In genomic region chr12:19450362-19450761, GRCh38 we compare ENCODE assay signal across 3 cellular contexts.
A peak's percentile ranks its signal among the peaks of the same experiment; 100 is the strongest.
TF ChIP-seq lines count a peak whose summit lies in the region.

No MANE protein-coding gene starts in this region.

TF ChIP-seq in SK-N-SH, 30 proteins besides CTCF, POLR2A, EP300 and RAD21:
- TF ChIP-seq RFX5 (IDR thresholded peaks at IDR 0.05; ENCODE audit: low read length) (no peak), FOSL2 (IDR thresholded peaks at IDR 0.05; ENCODE audit: borderline replicate concordance, low read depth) (peak; percentile 17; the same call in 1 of the 2 replicates), EZH2phosphoT487 (IDR thresholded peaks at IDR 0.05; ENCODE audit: borderline replicate concordance, low read depth) (no peak), GATA2 (CRISPR knock-in tag; IDR thresholded peaks at IDR 0.05) (no peak), USF1 (IDR thresholded peaks at IDR 0.05; ENCODE audit: borderline replicate concordance, low read depth) (no peak), NFIC (IDR thresholded peaks at IDR 0.05; ENCODE audit: borderline replicate concordance) (no peak)
- TF ChIP-seq, protein P1, sequence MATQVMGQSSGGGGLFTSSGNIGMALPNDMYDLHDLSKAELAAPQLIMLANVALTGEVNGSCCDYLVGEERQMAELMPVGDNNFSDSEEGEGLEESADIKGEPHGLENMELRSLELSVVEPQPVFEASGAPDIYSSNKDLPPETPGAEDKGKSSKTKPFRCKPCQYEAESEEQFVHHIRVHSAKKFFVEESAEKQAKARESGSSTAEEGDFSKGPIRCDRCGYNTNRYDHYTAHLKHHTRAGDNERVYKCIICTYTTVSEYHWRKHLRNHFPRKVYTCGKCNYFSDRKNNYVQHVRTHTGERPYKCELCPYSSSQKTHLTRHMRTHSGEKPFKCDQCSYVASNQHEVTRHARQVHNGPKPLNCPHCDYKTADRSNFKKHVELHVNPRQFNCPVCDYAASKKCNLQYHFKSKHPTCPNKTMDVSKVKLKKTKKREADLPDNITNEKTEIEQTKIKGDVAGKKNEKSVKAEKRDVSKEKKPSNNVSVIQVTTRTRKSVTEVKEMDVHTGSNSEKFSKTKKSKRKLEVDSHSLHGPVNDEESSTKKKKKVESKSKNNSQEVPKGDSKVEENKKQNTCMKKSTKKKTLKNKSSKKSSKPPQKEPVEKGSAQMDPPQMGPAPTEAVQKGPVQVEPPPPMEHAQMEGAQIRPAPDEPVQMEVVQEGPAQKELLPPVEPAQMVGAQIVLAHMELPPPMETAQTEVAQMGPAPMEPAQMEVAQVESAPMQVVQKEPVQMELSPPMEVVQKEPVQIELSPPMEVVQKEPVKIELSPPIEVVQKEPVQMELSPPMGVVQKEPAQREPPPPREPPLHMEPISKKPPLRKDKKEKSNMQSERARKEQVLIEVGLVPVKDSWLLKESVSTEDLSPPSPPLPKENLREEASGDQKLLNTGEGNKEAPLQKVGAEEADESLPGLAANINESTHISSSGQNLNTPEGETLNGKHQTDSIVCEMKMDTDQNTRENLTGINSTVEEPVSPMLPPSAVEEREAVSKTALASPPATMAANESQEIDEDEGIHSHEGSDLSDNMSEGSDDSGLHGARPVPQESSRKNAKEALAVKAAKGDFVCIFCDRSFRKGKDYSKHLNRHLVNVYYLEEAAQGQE (IDR thresholded peaks at IDR 0.05; ENCODE audit: low read depth, low read length), result no peak

TF ChIP-seq in SK-N-SH treated with all-trans-retinoic acid at 6 μM for 48 hours, 23 proteins besides CTCF, POLR2A, EP300 and RAD21:
- TF ChIP-seq PPARA (CRISPR knock-in tag; IDR thresholded peaks at IDR 0.05; ENCODE audit: borderline replicate concordance), result no peak
- TF ChIP-seq ZNF70 (CRISPR knock-in tag; IDR thresholded peaks at IDR 0.05), result no peak
- TF ChIP-seq SNAI2 (CRISPR knock-in tag; IDR thresholded peaks at IDR 0.05), result no peak
- no peak for TF ChIP-seq ZC3H10 (CRISPR knock-in tag; IDR thresholded peaks at IDR 0.05)
- TF ChIP-seq ZFP30 (CRISPR knock-in tag; IDR thresholded peaks at IDR 0.05), result no peak
- no peak for TF ChIP-seq POU6F1 (CRISPR knock-in tag; IDR thresholded peaks at IDR 0.05; ENCODE audit: borderline replicate concordance, low read depth)
- TF ChIP-seq, protein P2, sequence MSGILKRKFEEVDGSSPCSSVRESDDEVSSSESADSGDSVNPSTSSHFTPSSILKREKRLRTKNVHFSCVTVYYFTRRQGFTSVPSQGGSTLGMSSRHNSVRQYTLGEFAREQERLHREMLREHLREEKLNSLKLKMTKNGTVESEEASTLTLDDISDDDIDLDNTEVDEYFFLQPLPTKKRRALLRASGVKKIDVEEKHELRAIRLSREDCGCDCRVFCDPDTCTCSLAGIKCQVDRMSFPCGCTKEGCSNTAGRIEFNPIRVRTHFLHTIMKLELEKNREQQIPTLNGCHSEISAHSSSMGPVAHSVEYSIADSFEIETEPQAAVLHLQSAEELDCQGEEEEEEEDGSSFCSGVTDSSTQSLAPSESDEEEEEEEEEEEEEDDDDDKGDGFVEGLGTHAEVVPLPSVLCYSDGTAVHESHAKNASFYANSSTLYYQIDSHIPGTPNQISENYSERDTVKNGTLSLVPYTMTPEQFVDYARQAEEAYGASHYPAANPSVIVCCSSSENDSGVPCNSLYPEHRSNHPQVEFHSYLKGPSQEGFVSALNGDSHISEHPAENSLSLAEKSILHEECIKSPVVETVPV (CRISPR knock-in tag; IDR thresholded peaks at IDR 0.05), result no peak
- TF ChIP-seq GLIS3 (CRISPR knock-in tag; IDR thresholded peaks at IDR 0.05), result no peak
- TF ChIP-seq ZNF8 (CRISPR knock-in tag; IDR thresholded peaks at IDR 0.05), result no peak
- TF ChIP-seq ESRRG (CRISPR knock-in tag; IDR thresholded peaks at IDR 0.05), result no peak
- no peak for TF ChIP-seq RARB (CRISPR knock-in tag; IDR thresholded peaks at IDR 0.05)
- no peak for TF ChIP-seq ARNTL (CRISPR knock-in tag; IDR thresholded peaks at IDR 0.05; ENCODE audit: borderline replicate concordance, low read depth)
- no peak for TF ChIP-seq CREB5 (CRISPR knock-in tag; IDR thresholded peaks at IDR 0.05; ENCODE audit: low read depth)
- TF ChIP-seq TCF4 (CRISPR knock-in tag; IDR thresholded peaks at IDR 0.05; ENCODE audit: borderline replicate concordance), result no peak
- TF ChIP-seq ZFP3 (CRISPR knock-in tag; IDR thresholded peaks at IDR 0.05), result no peak

TF ChIP-seq in GM12878, 131 proteins besides CTCF, POLR2A, EP300 and RAD21:
- TF ChIP-seq MLLT1 (IDR thresholded peaks at IDR 0.05), result no peak
- TF ChIP-seq ATF7 (IDR thresholded peaks at IDR 0.05; ENCODE audit: low read depth), result no peak
- TF ChIP-seq ZNF217 (IDR thresholded peaks at IDR 0.05), result no peak
- TF ChIP-seq JUNB (IDR thresholded peaks at IDR 0.05), result no peak
- no peak for TF ChIP-seq SIX5 (IDR thresholded peaks at IDR 0.05; ENCODE audit: low read depth, low read length, severe bottlenecking)
- no peak for TF ChIP-seq STAT1 (conservative IDR thresholded peaks at IDR 0.05)
- TF ChIP-seq TCF7 (IDR thresholded peaks at IDR 0.05; ENCODE audit: borderline replicate concordance), result no peak
- no peak for TF ChIP-seq CBFB (IDR thresholded peaks at IDR 0.05; ENCODE audit: low read depth)
- no peak for TF ChIP-seq RCOR1 (conservative IDR thresholded peaks at IDR 0.05; ENCODE audit: low read depth, low read length)
- TF ChIP-seq GATAD2B (conservative IDR thresholded peaks at IDR 0.05; ENCODE audit: low read depth), result no peak
- no peak for TF ChIP-seq BCL3 (IDR thresholded peaks at IDR 0.05; ENCODE audit: borderline replicate concordance, insufficient read depth, low read depth, low read length, poor library complexity, severe bottlenecking)
